In the genomic region with DNA sequence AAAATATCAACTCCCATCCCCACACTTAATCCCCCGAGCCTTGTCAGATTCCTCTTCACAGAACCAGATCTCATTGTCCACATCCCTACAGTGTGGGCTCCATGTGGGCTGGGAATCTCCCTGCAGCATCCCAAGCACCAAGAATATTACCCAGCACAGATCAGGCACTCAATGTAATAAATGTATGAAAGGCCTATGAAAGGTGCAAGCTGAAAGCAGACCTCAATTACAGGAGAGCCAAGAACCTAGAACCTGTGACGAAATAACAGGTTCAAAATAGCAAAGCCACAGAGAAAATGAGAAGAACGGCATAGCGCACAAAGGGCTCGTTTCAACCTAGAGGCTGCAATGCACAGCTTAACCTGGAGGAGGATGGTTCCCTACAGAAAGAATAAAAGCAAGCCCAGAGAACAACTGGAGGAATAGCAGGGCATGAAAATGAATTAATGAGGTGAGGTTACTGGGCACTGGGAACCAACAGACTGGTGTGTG, we compare ENCODE assay signal across 12 cellular contexts. TPM values are rescaled to one million over a fixed set of nuclear protein-coding genes. Genes with fewer than 3 reads are reported as not detected.
DNase-seq lines count a peak whose midpoint lies in the region; ATAC-seq, FAIRE-seq and TF ChIP-seq lines count a peak whose summit lies in the region.
"Had no signal": no experiment of that assay in that cellular context is flagged by ENCODE, and none has a peak within 500 bp of the region (broad histone marks: within the 10 kb centered on the region; RNA-seq: fewer than 3 reads in every experiment).

No MANE protein-coding gene starts in this region.

- peaks cover 0 to 11% of the 10 kb centered on the region in 2 experiments; a peak in 2 of 5 replicates for H3K4me1 ChIP-seq in K562 (replicated peaks in 1 of 2; ENCODE audit: control insufficient read depth in 2 of 2, insufficient read depth in 2 of 2, low read length in 2 of 2)

- peak overlapping the region; percentile 27 for H3K4me3 Mint-ChIP-seq in activated naive CD4-positive, alpha-beta T cell treated with anti-CD3 and anti-CD28 coated beads, Interleukin-2, amount 10 ng/mL, durations not matched to agents 7 days and 5 days
- H3K4me3 Mint-ChIP-seq in stimulated activated memory B cell treated with anti-CD40 and anti-IgM and Interleukin-4, amounts not matched to agents 10 μg/mL and 1 μg/mL and 100 μg/mL, for 72 hours = peak overlapping the region; percentile 90

- H3K9me3 ChIP-seq in K562 (replicated peaks; ENCODE audit: control insufficient read depth, insufficient read depth, low read depth, low read length) = no peaks in the 10 kb centered on the region
- H3K9me3 ChIP-seq: gastroesophageal sphincter had no signal

- H3K36me3 Mint-ChIP-seq in activated naive CD4-positive, alpha-beta T cell treated with anti-CD3 and anti-CD28 coated beads, Interleukin-2, amount 10 ng/mL, durations not matched to agents 7 days and 5 days = peaks cover 7% of the 10 kb centered on the region
- peaks cover 33% of the 10 kb centered on the region for H3K36me3 Mint-ChIP-seq in stimulated activated memory B cell treated with anti-CD40 and anti-IgM and Interleukin-4, amounts not matched to agents 10 μg/mL and 1 μg/mL and 100 μg/mL, for 72 hours

- POLR2A ChIA-PET in K562 (lab: Yijun Ruan, JAX) = no interaction called here

- TF ChIP-seq POLR2A in K562 (conservative IDR thresholded peaks at IDR 0.05) = no peak

- no peak overlapping the region for H3K9ac ChIP-seq in K562 (ENCODE audit: insufficient read depth in 1 of 2, low read depth in 2 of 2, low read length in 2 of 2)

- H3K27me3 ChIP-seq in K562 (ENCODE audit: control insufficient read depth in 2 of 2, insufficient read depth in 2 of 2, low read length in 2 of 2) = no peaks in the 10 kb centered on the region
- H3K27me3 ChIP-seq: gastroesophageal sphincter had no signal

- intact Hi-C loops in K562 (cut with micrococcal nuclease) = no loop called here

- WGBS in K562 (ENCODE audit: insufficient coverage, low coverage, missing lambda C conversion rate) = 50% methylated on average over 5 of the region's 5 CpGs

- in situ Hi-C loops in KBM-7 (cut with MboI; ENCODE audit: low pct_unique_long_range_greater_than_20kb, low sequenced_read_pairs) = no loop called here
- in situ Hi-C loops in K562 (cut with MboI) = no loop called here

- no peaks in the 10 kb centered on the region for H3K9me1 ChIP-seq in K562 (ENCODE audit: control insufficient read depth, insufficient read depth, low read length)

- no peak for TF ChIP-seq EP300 in K562 (IDR thresholded peaks at IDR 0.05; ENCODE audit: low read length)

- 0 out of 2 replicates have a peak, but pooled peaks cover 3% of the 10 kb centered on the region for H4K20me1 ChIP-seq in K562 (replicated peaks; ENCODE audit: control insufficient read depth, insufficient read depth, low read length)

- no peaks in the 10 kb centered on the region for H3K36me3 ChIP-seq in K562 (ENCODE audit: control insufficient read depth, insufficient read depth, low read length)
- H3K36me3 ChIP-seq: gastroesophageal sphincter had no signal

- H2AFZ ChIP-seq in K562 (ENCODE audit: low read depth, low read length) = no peak overlapping the region

- TF ChIP-seq RAD21 in K562 (CRISPR knock-in tag; conservative IDR thresholded peaks at IDR 0.05 in 1 of 2, IDR thresholded peaks at IDR 0.05 in 1 of 2) = no peak

- no peaks in the 10 kb centered on the region for H3K9me3 Mint-ChIP-seq in activated naive CD4-positive, alpha-beta T cell treated with anti-CD3 and anti-CD28 coated beads, Interleukin-2, amount 10 ng/mL, durations not matched to agents 7 days and 5 days
- no peaks in the 10 kb centered on the region for H3K9me3 Mint-ChIP-seq in stimulated activated memory B cell treated with anti-CD40 and anti-IgM and Interleukin-4, amounts not matched to agents 10 μg/mL and 1 μg/mL and 100 μg/mL, for 72 hours

- H3K27ac Mint-ChIP-seq in activated naive CD4-positive, alpha-beta T cell treated with anti-CD3 and anti-CD28 coated beads, Interleukin-2, amount 10 ng/mL, durations not matched to agents 7 days and 5 days = no peak overlapping the region
- H3K27ac Mint-ChIP-seq in stimulated activated memory B cell treated with anti-CD40 and anti-IgM and Interleukin-4, amounts not matched to agents 10 μg/mL and 1 μg/mL and 100 μg/mL, for 72 hours = peak overlapping the region; percentile 90

- peaks cover 35% of the 10 kb centered on the region for H3K4me1 Mint-ChIP-seq in activated naive CD4-positive, alpha-beta T cell treated with anti-CD3 and anti-CD28 coated beads, Interleukin-2, amount 10 ng/mL, durations not matched to agents 7 days and 5 days
- peaks cover 79% of the 10 kb centered on the region for H3K4me1 Mint-ChIP-seq in stimulated activated memory B cell treated with anti-CD40 and anti-IgM and Interleukin-4, amounts not matched to agents 10 μg/mL and 1 μg/mL and 100 μg/mL, for 72 hours

- peaks cover 4% of the 10 kb centered on the region for H3K27me3 Mint-ChIP-seq in activated naive CD4-positive, alpha-beta T cell treated with anti-CD3 and anti-CD28 coated beads, Interleukin-2, amount 10 ng/mL, durations not matched to agents 7 days and 5 days
- H3K27me3 Mint-ChIP-seq in stimulated activated memory B cell treated with anti-CD40 and anti-IgM and Interleukin-4, amounts not matched to agents 10 μg/mL and 1 μg/mL and 100 μg/mL, for 72 hours = no peaks in the 10 kb centered on the region

- H3K4me3 ChIP-seq in K562 = no peak overlapping the region
- H3K4me3 ChIP-seq: gastroesophageal sphincter had no signal

- H3K79me2 ChIP-seq in K562 (ENCODE audit: control insufficient read depth, insufficient read depth, low read length) = peaks cover 7% of the 10 kb centered on the region; the same call in 2 of the 3 replicates

- ATAC-seq in K562 = peak; percentile 53; the same call in 2 of the 3 replicates
- ATAC-seq in stimulated activated memory B cell treated with anti-CD40 and anti-IgM and Interleukin-4, amounts not matched to agents 10 μg/mL and 1 μg/mL and 100 μg/mL, for 72 hours = peak; percentile 48
- ATAC-seq: gastroesophageal sphincter, SK-N-SH treated with all-trans-retinoic acid at 6 μM for 48 hours had no signal

- CTCF ChIA-PET in activated naive CD4-positive, alpha-beta T cell treated with anti-CD3 and anti-CD28 coated beads, Interleukin-2, amount 10 ng/mL, durations not matched to agents 7 days and 5 days (lab: Charles Lee) = interaction anchor here (0.6 to 1.3 kb wide), 3 partner anchors 36 to 116 kb away, joined by 3 read pairs; no protein-coding TSS in a partner anchor
- CTCF ChIA-PET in K562 (lab: Yijun Ruan, JAX; ENCODE audit: low intra/inter-chr PET ratio) = no interaction called here

- H3K27ac ChIP-seq in K562 (ENCODE audit: extremely low read depth, low read depth, low read length) = no peak overlapping the region
- H3K27ac ChIP-seq: gastroesophageal sphincter had no signal

- TF ChIP-seq CTCF in K562 (IDR thresholded peaks at IDR 0.05 in 2 of 3, conservative IDR thresholded peaks at IDR 0.05 in 1 of 3; ENCODE audit: insufficient read depth in 2 of 3, low read depth in 1 of 3, low read length in 3 of 3) = 0 out of 6 replicates have a peak, but pooled peaks of 1 of the 3 experiments have one; percentile 12

- DNase-seq in activated naive CD4-positive, alpha-beta T cell treated with anti-CD3 and anti-CD28 coated beads, Interleukin-2, amount 10 ng/mL, durations not matched to agents 7 days and 5 days = no peak
- DNase-seq in activated naive CD4-positive, alpha-beta T cell treated with anti-CD3 and anti-CD28 coated beads, Interleukin-2, amount 50 U/mL, for 16 hours = no peak
- peak; percentile 69 for DNase-seq in KBM-7
- no peak for DNase-seq in K562 (ENCODE audit: extremely low read depth in 1 of 4, low spot score in 3 of 4)
- DNase-seq in activated CD8-positive, alpha-beta memory T cell treated with anti-CD3 and anti-CD28 coated beads, Interleukin-2, amount 50 U/mL, for 48 hours = no peak
- DNase-seq in medulla oblongata (ENCODE audit: extremely low spot score) = no peak
- DNase-seq in anterior cingulate cortex (lab: John Stamatoyannopoulos, UW) = no peak
- DNase-seq: C1 segment of cervical spinal cord, NCI-H187 treated with DMSO at 0.1 percent for 48 hours had no signal

- no TSS peak for BruUV-seq in K562 (replicated peaks; lab: Mats Ljungman, UMichigan)

- no peak for FAIRE-seq in K562 (lab: Jason Lieb, UNC)

- H3K4me2 ChIP-seq in K562 (ENCODE audit: insufficient read depth, low read length) = no peak overlapping the region

TF ChIP-seq in K562, 482 proteins besides CTCF, POLR2A, EP300 and RAD21 (continues in another document):
- TF ChIP-seq GATAD2B (IDR thresholded peaks at IDR 0.05; ENCODE audit: borderline replicate concordance) = no peak
- TF ChIP-seq ZNF408 (CRISPR knock-in tag; IDR thresholded peaks at IDR 0.05; ENCODE audit: low read depth) = no peak
- TF ChIP-seq KLF6 (CRISPR knock-in tag; IDR thresholded peaks at IDR 0.05; ENCODE audit: borderline replicate concordance) = no peak
- TF ChIP-seq, protein P1, sequence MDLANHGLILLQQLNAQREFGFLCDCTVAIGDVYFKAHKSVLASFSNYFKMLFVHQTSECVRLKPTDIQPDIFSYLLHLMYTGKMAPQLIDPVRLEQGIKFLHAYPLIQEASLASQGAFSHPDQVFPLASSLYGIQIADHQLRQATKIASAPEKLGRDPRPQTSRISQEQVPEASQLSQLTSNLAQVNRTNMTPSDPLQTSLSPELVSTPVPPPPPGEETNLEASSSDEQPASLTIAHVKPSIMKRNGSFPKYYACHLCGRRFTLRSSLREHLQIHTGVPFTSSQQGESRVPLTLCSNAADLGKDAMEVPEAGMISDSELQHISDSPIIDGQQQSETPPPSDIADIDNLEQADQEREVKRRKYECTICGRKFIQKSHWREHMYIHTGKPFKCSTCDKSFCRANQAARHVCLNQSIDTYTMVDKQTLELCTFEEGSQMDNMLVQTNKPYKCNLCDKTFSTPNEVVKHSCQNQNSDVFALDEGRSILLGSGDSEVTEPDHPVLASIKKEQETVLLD (IDR thresholded peaks at IDR 0.05) = no peak

RNA-seq across cellular contexts. Expression of a gene that starts 3.1 kb away (rescaled TPM):
- 17.2 and 22.1 TPM in 2 replicates for total RNA-seq in K562 (2011; cell fraction: chromatin; rRNA removed; ENCODE audit: low replicate concordance)
- total RNA-seq in K562 (2011; cell fraction: nucleolus; rRNA removed) = 12.0 and 13.7 TPM in 2 replicates
- total RNA-seq in K562 (2011; cell fraction: nucleoplasm; rRNA removed) = 14.4 and 15.9 TPM in 2 replicates
- 2.4 and 3.5 TPM in 2 replicates for total RNA-seq in K562 (2014; rRNA removed)
- 2.9 and 3.1 TPM in 2 replicates for total RNA-seq in K562 (2014; rRNA removed; fragmentation: Illumina TruSeq; extraction: Trizol)
- 3.1 and 3.2 TPM in 2 replicates for total RNA-seq in K562 (2015; rRNA removed; fragmentation: Illumina TruSeq; extraction: Trizol)
- 5.1 and 6.7 TPM in 2 replicates for total RNA-seq in K562 (2021)
- 4.0 and 6.3 TPM in 2 replicates for polyA plus RNA-seq in K562 (2011; rRNA removed)
- polyA plus RNA-seq in K562 (2011; cell fraction: cytosol; rRNA removed) = 5.3 and 5.7 TPM in 2 replicates
- 11.4 and 11.7 TPM in 2 replicates for polyA plus RNA-seq in K562 (2011; cell fraction: nucleus; rRNA removed)
- 3.9 and 4.4 TPM in 2 replicates for polyA plus RNA-seq in K562 (2012)
- 4.3 and 4.5 TPM in 2 replicates for polyA plus RNA-seq in K562 (2014; fragmentation: Illumina TruSeq; extraction: Trizol)
- under 1 TPM; 0.39 to 0.76 TPM for polyA plus RNA-seq in K562 (2014; fragmentation: Nextera tagmentation; extraction: Ambion mirVana)
- 3.3 and 3.6 TPM in 2 replicates for polyA plus RNA-seq in K562 (2014; rRNA removed)
- polyA minus RNA-seq in K562 (2011; rRNA and poly(A)+ RNA removed) = 7.8 and 8.0 TPM in 2 replicates
- polyA minus RNA-seq in K562 (2011; cell fraction: cytosol; rRNA and poly(A)+ RNA removed) = 3.1 and 3.4 TPM in 2 replicates
- polyA minus RNA-seq in K562 (2011; cell fraction: nucleus; rRNA and poly(A)+ RNA removed) = 5.1 and 8.4 TPM in 2 replicates
